1 cellular context compared by ENCODE assay signal in genomic region chr1:21324368-21325137, GRCh38.
TF ChIP-seq lines count a peak whose summit lies in the region.

No MANE protein-coding gene starts in this region.

TF ChIP-seq in HepG2, 621 proteins besides CTCF, POLR2A, EP300 and RAD21 (continued from another document and continues in another):
- TF ChIP-seq ZNF704 (CRISPR knock-in tag; IDR thresholded peaks at IDR 0.05; ENCODE audit: borderline replicate concordance) (no peak), DMTF1 (CRISPR knock-in tag; IDR thresholded peaks at IDR 0.05) (no peak), HIVEP1 (CRISPR knock-in tag; IDR thresholded peaks at IDR 0.05) (peak; percentile 55; the same call in 1 of the 2 replicates), SOX6 (IDR thresholded peaks at IDR 0.05) (no peak), SOX6 (CRISPR knock-in tag; IDR thresholded peaks at IDR 0.05) (peak; percentile 11; the same call in 1 of the 2 replicates), PAF1 (CRISPR knock-in tag; IDR thresholded peaks at IDR 0.05) (no peak), ZNF841 (CRISPR knock-in tag; IDR thresholded peaks at IDR 0.05; ENCODE audit: borderline replicate concordance) (no peak), BCL3 (CRISPR knock-in tag; IDR thresholded peaks at IDR 0.05) (no peak), ZNF687 (CRISPR knock-in tag; IDR thresholded peaks at IDR 0.05) (peak; percentile 39), BATF2 (CRISPR knock-in tag; IDR thresholded peaks at IDR 0.05) (no peak), ZNF747 (CRISPR knock-in tag; IDR thresholded peaks at IDR 0.05; ENCODE audit: borderline replicate concordance) (no peak), FOXA3 (CRISPR knock-in tag; IDR thresholded peaks at IDR 0.05) (no peak; the same call in 1 of the 2 replicates), PITX1 (CRISPR knock-in tag; IDR thresholded peaks at IDR 0.05) (0 out of 2 replicates have a peak, but pooled peaks have one; percentile 5), SRSF9 (IDR thresholded peaks at IDR 0.05; ENCODE audit: borderline replicate concordance, insufficient read depth, low read depth, low read length, poor library complexity, severe bottlenecking) (no peak), SUZ12 (IDR thresholded peaks at IDR 0.05; ENCODE audit: low read depth, low read length) (no peak), ZGPAT (CRISPR knock-in tag; IDR thresholded peaks at IDR 0.05) (no peak), POGZ (CRISPR knock-in tag; IDR thresholded peaks at IDR 0.05) (peak; percentile 63), ZNF652 (CRISPR knock-in tag; IDR thresholded peaks at IDR 0.05; ENCODE audit: borderline replicate concordance, low read depth) (no peak), SP2 (CRISPR knock-in tag; IDR thresholded peaks at IDR 0.05) (no peak), FOXK2 (IDR thresholded peaks at IDR 0.05) (no peak), LRRFIP1 (CRISPR knock-in tag; conservative IDR thresholded peaks at IDR 0.05) (no peak), ZNF20 (CRISPR knock-in tag; IDR thresholded peaks at IDR 0.05) (peak; percentile 41; the same call in 1 of the 2 replicates), HNRNPK (IDR thresholded peaks at IDR 0.05; ENCODE audit: low read depth, low read length, poor library complexity, severe bottlenecking) (no peak), PATZ1 (CRISPR knock-in tag; IDR thresholded peaks at IDR 0.05) (0 out of 2 replicates have a peak, but pooled peaks have one; percentile 14), PRDM4 (CRISPR knock-in tag; IDR thresholded peaks at IDR 0.05; ENCODE audit: borderline replicate concordance) (no peak), ZXDC (CRISPR knock-in tag; IDR thresholded peaks at IDR 0.05) (no peak), ZNF121 (CRISPR knock-in tag; IDR thresholded peaks at IDR 0.05) (0 out of 2 replicates have a peak, but pooled peaks have one; percentile 27)
